Comparison of ENCODE assay signal across 1 cellular context in genomic region chr16:81096715-81097208, GRCh38.
TF ChIP-seq lines count a peak whose summit lies in the region.

No MANE protein-coding gene starts in this region.

TF ChIP-seq in HepG2, 621 proteins besides CTCF, POLR2A, EP300 and RAD21 (continued from another document and continues in another):
- TF ChIP-seq SNAPC4 (CRISPR knock-in tag; IDR thresholded peaks at IDR 0.05) = no peak
- no peak for TF ChIP-seq ZNF556 (CRISPR knock-in tag; IDR thresholded peaks at IDR 0.05; ENCODE audit: borderline replicate concordance)
- TF ChIP-seq SAFB2 (CRISPR knock-in tag; IDR thresholded peaks at IDR 0.05; ENCODE audit: borderline replicate concordance, low read depth) = no peak
- TF ChIP-seq ZBTB25 (CRISPR knock-in tag; IDR thresholded peaks at IDR 0.05) = 0 out of 2 replicates have a peak, but pooled peaks have one; percentile 1
- no peak for TF ChIP-seq ZMYM3 (CRISPR knock-in tag; IDR thresholded peaks at IDR 0.05)
- no peak for TF ChIP-seq ZEB1 (IDR thresholded peaks at IDR 0.05; ENCODE audit: insufficient replicate concordance, low read depth)
- no peak for TF ChIP-seq PPARG (CRISPR knock-in tag; conservative IDR thresholded peaks at IDR 0.05)
- TF ChIP-seq HINFP (CRISPR knock-in tag; IDR thresholded peaks at IDR 0.05; ENCODE audit: low read depth) = peak; percentile 91
- TF ChIP-seq SNAI1 (CRISPR knock-in tag; IDR thresholded peaks at IDR 0.05; ENCODE audit: borderline replicate concordance) = no peak
- TF ChIP-seq MTF2 (CRISPR knock-in tag; IDR thresholded peaks at IDR 0.05; ENCODE audit: borderline replicate concordance) = no peak
- TF ChIP-seq ZNF326 (CRISPR knock-in tag; IDR thresholded peaks at IDR 0.05; ENCODE audit: borderline replicate concordance) = no peak
- no peak for TF ChIP-seq FOXA1 (IDR thresholded peaks at IDR 0.05)
- no peak for TF ChIP-seq FOXA1 (CRISPR knock-in tag; IDR thresholded peaks at IDR 0.05)
- TF ChIP-seq ZBTB26 (CRISPR knock-in tag; IDR thresholded peaks at IDR 0.05; ENCODE audit: borderline replicate concordance) = no peak
- TF ChIP-seq KLF12 (CRISPR knock-in tag; IDR thresholded peaks at IDR 0.05; ENCODE audit: borderline replicate concordance) = no peak
- 0 out of 2 replicates have a peak, but pooled peaks have one; percentile 41 for TF ChIP-seq ZNF678 (CRISPR knock-in tag; IDR thresholded peaks at IDR 0.05)
- TF ChIP-seq PATZ1 (CRISPR knock-in tag; IDR thresholded peaks at IDR 0.05) = no peak
- 0 out of 2 replicates have a peak, but pooled peaks have one; percentile 9 for TF ChIP-seq CSRNP1 (CRISPR knock-in tag; IDR thresholded peaks at IDR 0.05)
- no peak for TF ChIP-seq ZNF224 (CRISPR knock-in tag; IDR thresholded peaks at IDR 0.05)
- TF ChIP-seq ZNF563 (CRISPR knock-in tag; IDR thresholded peaks at IDR 0.05) = no peak
- TF ChIP-seq EED (CRISPR knock-in tag; IDR thresholded peaks at IDR 0.05) = no peak
- TF ChIP-seq ZNF530 (CRISPR knock-in tag; IDR thresholded peaks at IDR 0.05; ENCODE audit: low read depth) = no peak
- no peak for TF ChIP-seq SOX13 (IDR thresholded peaks at IDR 0.05)
- TF ChIP-seq SOX13 (CRISPR knock-in tag; conservative IDR thresholded peaks at IDR 0.05 in 1 of 2, IDR thresholded peaks at IDR 0.05 in 1 of 2) = no peak; a peak in 1 of 4 replicates
- no peak for TF ChIP-seq U2AF1 (optimal IDR thresholded peaks at IDR 0.05; ENCODE audit: low read depth, low read length)
- no peak for TF ChIP-seq ZNF552 (CRISPR knock-in tag; IDR thresholded peaks at IDR 0.05; ENCODE audit: borderline replicate concordance)
- TF ChIP-seq ZNF768 (CRISPR knock-in tag; IDR thresholded peaks at IDR 0.05) = no peak
- no peak for TF ChIP-seq NR2F2 (IDR thresholded peaks at IDR 0.05; ENCODE audit: borderline replicate concordance, low read depth)
- TF ChIP-seq TOE1 (CRISPR knock-in tag; IDR thresholded peaks at IDR 0.05) = no peak
- no peak for TF ChIP-seq EZH2 (conservative IDR thresholded peaks at IDR 0.05; ENCODE audit: low read depth, low read length)
- no peak for TF ChIP-seq CSRNP2 (CRISPR knock-in tag; conservative IDR thresholded peaks at IDR 0.05; ENCODE audit: low read depth)
- no peak for TF ChIP-seq ZBED4 (CRISPR knock-in tag; IDR thresholded peaks at IDR 0.05; ENCODE audit: borderline replicate concordance)
- TF ChIP-seq HNRNPLL (IDR thresholded peaks at IDR 0.05; ENCODE audit: low read depth, low read length, poor library complexity, severe bottlenecking) = no peak
- 0 out of 2 replicates have a peak, but pooled peaks have one; percentile 31 for TF ChIP-seq ZNF44 (CRISPR knock-in tag; IDR thresholded peaks at IDR 0.05)
- no peak for TF ChIP-seq ZNF747 (CRISPR knock-in tag; IDR thresholded peaks at IDR 0.05; ENCODE audit: borderline replicate concordance)
- TF ChIP-seq BCL3 (CRISPR knock-in tag; IDR thresholded peaks at IDR 0.05) = no peak
